Comparison of ENCODE assay signal across 13 cellular contexts in genomic region chr1:151981178-151981525, GRCh38. TPM values are rescaled to one million over a fixed set of nuclear protein-coding genes. Genes with fewer than 3 reads are reported as not detected.
DNase-seq lines count a peak whose midpoint lies in the region; ATAC-seq and TF ChIP-seq lines count a peak whose summit lies in the region.
"Had no signal": no experiment of that assay in that cellular context is flagged by ENCODE, and none has a peak within 500 bp of the region (broad histone marks: within the 10 kb centered on the region; RNA-seq: fewer than 3 reads in every experiment).

No MANE protein-coding gene starts in this region.

- H3K27ac ChIP-seq in foreskin keratinocyte (no peak overlapping the region), subcutaneous abdominal adipose tissue (ENCODE audit: low read depth, low read length) (peak overlapping the region; percentile 90)

- H3K4me3 ChIP-seq in subcutaneous abdominal adipose tissue (ENCODE audit: low read depth in 1 of 5, low read length in 5 of 5): peak overlapping the region in 1 of 5 donors; percentile 6
- H3K4me3 ChIP-seq: ascending aorta, gastroesophageal sphincter had no signal

- H3K9ac ChIP-seq in subcutaneous abdominal adipose tissue (ENCODE audit: low read length in 5 of 5): peak overlapping the region in 3 of 5 donors; percentile 29 to 74 (median 63)

- TF ChIP-seq CTCF in foreskin keratinocyte (conservative IDR thresholded peaks at IDR 0.05): no peak

- H3K9me3 ChIP-seq in subcutaneous abdominal adipose tissue (ENCODE audit: control insufficient read depth in 5 of 5, low read length in 5 of 5): no peaks in the 10 kb centered on the region
- H3K9me3 ChIP-seq: ascending aorta, gastroesophageal sphincter had no signal

- no peaks in the 10 kb centered on the region for H3K27me3 ChIP-seq in foreskin keratinocyte
- peaks cover 0 to 7% (median 0%) of the 10 kb centered on the region in 5 donors for H3K27me3 ChIP-seq in subcutaneous abdominal adipose tissue (ENCODE audit: control insufficient read depth in 5 of 5, insufficient read depth in 4 of 5, low read length in 5 of 5)
- H3K27me3 ChIP-seq: ascending aorta, gastroesophageal sphincter had no signal

- H3K4me1 ChIP-seq in foreskin keratinocyte (peaks cover 9% of the 10 kb centered on the region), subcutaneous abdominal adipose tissue (ENCODE audit: control insufficient read depth in 5 of 5, insufficient read depth in 5 of 5, low read length in 5 of 5) (peaks cover 13 to 31% (median 28%) of the 10 kb centered on the region in 5 donors)

- DNase-seq in H4 (ENCODE audit: low spot score): peak; percentile 87
- DNase-seq in foreskin keratinocyte: no peak
- DNase-seq in NCI-H82 treated with DMSO at 0.1 percent for 48 hours (lab: John Stamatoyannopoulos, UW; ENCODE audit: unreplicated experiment): no peak
- DNase-seq in activated naive CD4-positive, alpha-beta T cell (lab: John Stamatoyannopoulos, UW): no peak
- DNase-seq: CD8-positive, alpha-beta T cell; stimulated activated naive CD8-positive, alpha-beta T cell treated with anti-CD3 and anti-CD28 coated beads, Interleukin-15, amount 100 ng/mL, for 72 hours; T-helper 9 cell had no signal

- ATAC-seq in SK-N-SH treated with all-trans-retinoic acid at 6 μM for 48 hours (peak; percentile 57), foreskin keratinocyte (peak; percentile 4), HG03565 (IDR thresholded peaks at IDR 0.05; ENCODE audit: unreplicated experiment) (no peak)
- ATAC-seq: activated T-helper 17 cell treated with anti-CD3 and anti-CD28 coated beads, Interleukin-2, amount 50 U/mL, for 72 hours; CD8-positive, alpha-beta T cell; stimulated activated naive CD8-positive, alpha-beta T cell treated with anti-CD3 and anti-CD28 coated beads, Interleukin-15, amount 100 ng/mL, for 72 hours had no signal

- H3K36me3 ChIP-seq in subcutaneous abdominal adipose tissue (ENCODE audit: control insufficient read depth in 5 of 5, insufficient read depth in 5 of 5, low read length in 5 of 5): peaks cover 40 to 48% (median 47%) of the 10 kb centered on the region in 5 donors

TF ChIP-seq in SK-N-SH treated with all-trans-retinoic acid at 6 μM for 48 hours, 23 proteins besides CTCF, POLR2A, EP300 and RAD21:
- TF ChIP-seq OSR1 (CRISPR knock-in tag; IDR thresholded peaks at IDR 0.05) (no peak), ZNF70 (CRISPR knock-in tag; IDR thresholded peaks at IDR 0.05) (no peak), ZNF8 (CRISPR knock-in tag; IDR thresholded peaks at IDR 0.05) (no peak), PPARA (CRISPR knock-in tag; IDR thresholded peaks at IDR 0.05; ENCODE audit: borderline replicate concordance) (no peak), TOX (CRISPR knock-in tag; IDR thresholded peaks at IDR 0.05; ENCODE audit: borderline replicate concordance) (no peak), ZFP30 (CRISPR knock-in tag; IDR thresholded peaks at IDR 0.05) (no peak), ARNTL (CRISPR knock-in tag; IDR thresholded peaks at IDR 0.05; ENCODE audit: borderline replicate concordance, low read depth) (no peak), POU6F1 (CRISPR knock-in tag; IDR thresholded peaks at IDR 0.05; ENCODE audit: borderline replicate concordance, low read depth) (no peak), ESRRG (CRISPR knock-in tag; IDR thresholded peaks at IDR 0.05) (no peak), RARB (CRISPR knock-in tag; IDR thresholded peaks at IDR 0.05) (no peak), ZC3H10 (CRISPR knock-in tag; IDR thresholded peaks at IDR 0.05) (no peak)

RNA-seq across cellular contexts. Expression of gene S100A10, which starts 12.5 kb away (rescaled TPM):
- total RNA-seq in H4 (2014; rRNA removed; shearing (Covaris generic)): 58.6 and 87.8 TPM in 2 replicates
- total RNA-seq in foreskin keratinocyte: 1,585 and 1,601 TPM in 2 replicates
- 2,964 and 3,214 TPM in 2 replicates for polyA plus RNA-seq in foreskin keratinocyte

RNA-seq across cellular contexts. Expression of gene S100A11, which starts 55.7 kb away (rescaled TPM):
- 377 and 488 TPM in 2 replicates for total RNA-seq in H4 (2014; rRNA removed; shearing (Covaris generic))
- total RNA-seq in foreskin keratinocyte: 3,510 and 4,063 TPM in 2 replicates
- 7,478 and 9,136 TPM in 2 replicates for polyA plus RNA-seq in foreskin keratinocyte

Comparison
In these comparisons a context has a peak if more than half of its experiments do, and no peak if none do; other contexts are left out.
1. RNA of gene S100A10, which starts 12.5 kb away (total RNA-seq): 1,585 to 1,601 TPM in foreskin keratinocyte; 58.6 to 87.8 TPM in H4; every median in the first group is over 10 times any median in the second.